Comparison of ENCODE assay signal across 8 cellular contexts in genomic region chr6:82246802-82247633, GRCh38. TPM values are rescaled to one million over a fixed set of nuclear protein-coding genes. Genes with fewer than 3 reads are reported as not detected.
DNase-seq lines count a peak whose midpoint lies in the region; ATAC-seq and TF ChIP-seq lines count a peak whose summit lies in the region.

No MANE protein-coding gene starts in this region.

- peak overlapping the region; percentile 93 for H3K4me2 ChIP-seq in mammary epithelial cell (ENCODE audit: insufficient read depth, low read depth, low read length)

- H3K9me3 ChIP-seq in Panc1 (ENCODE audit: control insufficient read depth, insufficient read depth, low read depth, low read length): no peaks in the 10 kb centered on the region
- H3K9me3 ChIP-seq in mammary epithelial cell (replicated peaks; ENCODE audit: insufficient read depth, low read length): no peaks in the 10 kb centered on the region

- H3K36me3 ChIP-seq in Panc1 (ENCODE audit: control insufficient read depth, insufficient read depth, low read length): peaks cover 2% of the 10 kb centered on the region
- no peaks in the 10 kb centered on the region for H3K36me3 ChIP-seq in mammary epithelial cell (ENCODE audit: insufficient read depth, low read length)

- DNase-seq in DMS153 (lab: John Stamatoyannopoulos, UW) (peak; percentile 25), DMS153 treated with DMSO at 0.1 percent for 48 hours (lab: John Stamatoyannopoulos, UW; ENCODE audit: unreplicated experiment) (no peak), Panc1 (ENCODE audit: low read depth, low spot score) (no peak), mammary epithelial cell (peak; percentile 38), iPS-NIHi7 (ENCODE audit: extremely low spot score) (peak; percentile 66)

- intact Hi-C loops in Panc1 (cut with micrococcal nuclease; ENCODE audit: unreplicated experiment): loop anchor here (5.0 kb wide), 1 partner anchor 115 kb away; the partner anchor contains the start of gene TPBG
- intact Hi-C loops in mammary epithelial cell (cut with micrococcal nuclease): loop anchor here (10.0 kb wide), 2 partner anchors 968 to 1268 kb away; partner anchors contain the start of gene PRSS35

- H2AFZ ChIP-seq in mammary epithelial cell (ENCODE audit: low read depth, low read length): peak overlapping the region; percentile 100

- WGBS in mammary epithelial cell (ENCODE audit: low coverage, missing lambda C conversion rate): 1% methylated on average over 7 of the region's 42 CpGs

- POLR2A ChIA-PET in Panc1 (lab: Charles Lee): no interaction called here

- peak; percentile 7 for ATAC-seq in GM19468 (IDR thresholded peaks at IDR 0.05; ENCODE audit: extremely low read depth, unreplicated experiment)
- peak; percentile 44 for ATAC-seq in HG03521 (IDR thresholded peaks at IDR 0.05; ENCODE audit: unreplicated experiment)
- peak; percentile 68 for ATAC-seq in Panc1

- dilution Hi-C loops in mammary epithelial cell (cut with HindIII; ENCODE audit: low sequenced_read_pairs): no loop called here

- peak overlapping the region; percentile 86 for H3K9ac ChIP-seq in mammary epithelial cell (ENCODE audit: insufficient read depth, low read length)

- H4K20me1 ChIP-seq in mammary epithelial cell (ENCODE audit: insufficient read depth, low read length): no peaks in the 10 kb centered on the region

- H3K79me2 ChIP-seq in mammary epithelial cell (ENCODE audit: insufficient read depth, low read length): peaks cover 58% of the 10 kb centered on the region

- CTCF ChIA-PET in Panc1 (lab: Charles Lee): no interaction called here
- CTCF ChIA-PET in mammary epithelial cell (lab: Charles Lee; ENCODE audit: low non-redundant PET): no interaction called here

- BruUV-seq in Panc1 (replicated peaks; lab: Mats Ljungman, UMichigan): no TSS peak
- TSS peak; percentile 32 for BruUV-seq in mammary epithelial cell (replicated peaks; lab: Mats Ljungman, UMichigan)

- peak overlapping the region; percentile 65 to 99 for H3K4me3 ChIP-seq in Panc1 (ENCODE audit: low read depth in 2 of 2, low read length in 2 of 2)
- peak overlapping the region; percentile 69 to 89 (median 87) for H3K4me3 ChIP-seq in mammary epithelial cell (replicated peaks in 1 of 3; ENCODE audit: insufficient read depth in 1 of 3, low read depth in 2 of 3, low read length in 3 of 3)
- peak overlapping the region; percentile 67 to 98 (median 84) for H3K4me3 ChIP-seq in skin epidermis

- in situ Hi-C loops in Panc1 (cut with HindIII; ENCODE audit: low pct_unique_long_range_greater_than_20kb, low sequenced_read_pairs): no loop called here
- in situ Hi-C loops in mammary epithelial cell (cut with MboI; ENCODE audit: low sequenced_read_pairs in 2 of 2): no loop called here

- H3K4me1 ChIP-seq in Panc1 (ENCODE audit: control insufficient read depth, insufficient read depth, low read length): peaks cover 34% of the 10 kb centered on the region
- peaks cover 18% of the 10 kb centered on the region for H3K4me1 ChIP-seq in mammary epithelial cell (ENCODE audit: insufficient read depth, low read length)

- H3K27me3 ChIP-seq in Panc1 (ENCODE audit: control insufficient read depth, insufficient read depth, low read length) (no peaks in the 10 kb centered on the region), mammary epithelial cell (ENCODE audit: insufficient read depth, low read length) (no peaks in the 10 kb centered on the region)

- no peak for TF ChIP-seq CTCF in Panc1 (IDR thresholded peaks at IDR 0.05)
- peak in 1 of 2 donors; percentile 1 for TF ChIP-seq CTCF in mammary epithelial cell (conservative IDR thresholded peaks at IDR 0.05 in 1 of 2, IDR thresholded peaks at IDR 0.05 in 1 of 2; ENCODE audit: extremely low read depth in 1 of 2, insufficient read depth in 1 of 2, low read depth in 1 of 2, low read length in 2 of 2)

- H3K27ac ChIP-seq in Panc1 (ENCODE audit: low read length) (peak overlapping the region; percentile 99), mammary epithelial cell (ENCODE audit: insufficient read depth, low read depth, low read length) (peak overlapping the region; percentile 86), skin epidermis (peak overlapping the region; percentile 70 to 99 (median 92))

RNA-seq across cellular contexts. Expression of gene IBTK, which starts 0.5 kb away (rescaled TPM):
- total RNA-seq in Panc1 (2021; ENCODE audit: unreplicated experiment): 73.2 TPM
- 24.1 TPM for polyA plus RNA-seq in Panc1 (2012; ENCODE audit: insufficient read length)
- total RNA-seq in mammary epithelial cell: 10 to 100 TPM; 39.1 to 49.2 TPM
- polyA plus RNA-seq in mammary epithelial cell: 12.4 TPM
- polyA minus RNA-seq in mammary epithelial cell: 44.9 TPM

Comparison
In these comparisons a context has a peak if more than half of its experiments do, and no peak if none do; other contexts are left out.
1. DNase-seq: peak in DMS153 (single experiment), mammary epithelial cell (single experiment) and iPS-NIHi7 (single experiment); none in DMS153 treated with DMSO at 0.1 percent for 48 hours (single experiment) and Panc1 (single experiment).
2. ATAC-seq: peak in every context shown above with its lines; median percentile 68 in Panc1; 44 in HG03521; 7 in GM19468.
3. Peak in every context shown above with its lines, with median percentiles within 50 percentile points of each other: H3K27ac ChIP-seq and H3K4me3 ChIP-seq.